23 cellular contexts compared by ENCODE assay signal in genomic region chr9:10921671-10922070, GRCh38.
DNase-seq lines count a peak whose midpoint lies in the region; TF ChIP-seq lines count a peak whose summit lies in the region.
"Had no signal": no experiment of that assay in that cellular context is flagged by ENCODE, and none has a peak within 500 bp of the region (broad histone marks: within the 10 kb centered on the region; RNA-seq: fewer than 3 reads in every experiment).

No MANE protein-coding gene starts in this region.

- H3K4me3 ChIP-seq in H7 (ENCODE audit: insufficient read depth, low read depth, low read length) (no peak overlapping the region), NT2/D1 (ENCODE audit: insufficient read length, low read depth) (no peak overlapping the region), mesendoderm (ENCODE audit: low read length) (no peak overlapping the region), smooth muscle cell (no peak overlapping the region)
- H3K4me3 ChIP-seq: MG63 had no signal

- H3K9ac ChIP-seq in NT2/D1 (ENCODE audit: insufficient read length, low read depth) (no peak overlapping the region), mesendoderm (ENCODE audit: low read length) (no peak overlapping the region), smooth muscle cell (ENCODE audit: low read depth) (no peak overlapping the region)
- H3K9ac ChIP-seq: SK-N-SH had no signal

- H3K4ac ChIP-seq in mesendoderm (ENCODE audit: low read depth, low read length): no peak overlapping the region

- H3F3A ChIP-seq in smooth muscle cell (ENCODE audit: low read depth): no peaks in the 10 kb centered on the region

- no peaks in the 10 kb centered on the region for H3K27me3 ChIP-seq in H7 (ENCODE audit: control insufficient read depth, insufficient read depth, low read length)
- H3K27me3 ChIP-seq in NT2/D1 (ENCODE audit: insufficient read depth, insufficient read length): no peaks in the 10 kb centered on the region
- H3K27me3 ChIP-seq in mesendoderm (ENCODE audit: insufficient read depth, low read length, poor library complexity): no peaks in the 10 kb centered on the region
- H3K27me3 ChIP-seq in smooth muscle cell (ENCODE audit: low read depth): no peaks in the 10 kb centered on the region
- H3K27me3 ChIP-seq: BE2C, MG63 had no signal

- no peak overlapping the region for H3K18ac ChIP-seq in mesendoderm (ENCODE audit: low read length)

- TF ChIP-seq CTCF in GM13976 (IDR thresholded peaks at IDR 0.05; ENCODE audit: borderline replicate concordance, control extremely low read depth, extremely low read depth, insufficient read depth, missing control alignments): no peak
- no peak for TF ChIP-seq CTCF in smooth muscle cell (IDR thresholded peaks at IDR 0.05; ENCODE audit: borderline replicate concordance, insufficient read depth, poor library complexity, severe bottlenecking)

- no peak overlapping the region for H2AFZ ChIP-seq in smooth muscle cell (ENCODE audit: low read depth)

- H3K9me3 ChIP-seq in NT2/D1 (ENCODE audit: insufficient read depth, low read length) (no peaks in the 10 kb centered on the region), smooth muscle cell (replicated peaks; ENCODE audit: low read depth) (no peaks in the 10 kb centered on the region)
- H3K9me3 ChIP-seq: BE2C, MG63, SK-N-SH had no signal

- H2AK5ac ChIP-seq in mesendoderm (ENCODE audit: low read length): no peak overlapping the region

- no peak overlapping the region for H4K8ac ChIP-seq in mesendoderm (ENCODE audit: low read depth, low read length)

- H3K23ac ChIP-seq in mesendoderm (ENCODE audit: low read length): no peak overlapping the region

- H4K5ac ChIP-seq in mesendoderm (ENCODE audit: low read length): no peak overlapping the region

- H3K27ac ChIP-seq in mesendoderm (ENCODE audit: low read depth, low read length) (no peak overlapping the region), smooth muscle cell (ENCODE audit: low read depth) (no peak overlapping the region)

- no CpG with 5 or more reads among the region's 2 CpGs for WGBS in mesendoderm (ENCODE audit: extremely low coverage, insufficient coverage, low lambda C conversion rate)
- 28% methylated on average over 2 of the region's 2 CpGs for WGBS in smooth muscle cell (ENCODE audit: low lambda C conversion rate)

- no peaks in the 10 kb centered on the region for H3K79me1 ChIP-seq in mesendoderm (ENCODE audit: low read length)

- H3K79me2 ChIP-seq in mesendoderm (ENCODE audit: control insufficient read depth, insufficient read depth, low read length) (no peaks in the 10 kb centered on the region), smooth muscle cell (ENCODE audit: low read depth) (no peaks in the 10 kb centered on the region)

- no peak overlapping the region for H3K56ac ChIP-seq in mesendoderm (ENCODE audit: low read length)

- H2BK15ac ChIP-seq in mesendoderm (replicated peaks; ENCODE audit: low read depth): no peak overlapping the region

- in situ Hi-C loops in GM13976 (cut with MboI; ENCODE audit: low sequenced_read_pairs, unreplicated experiment): no loop called here

- H2BK5ac ChIP-seq in mesendoderm (ENCODE audit: low read length): no peak overlapping the region

- no peaks in the 10 kb centered on the region for H3K4me1 ChIP-seq in NT2/D1 (ENCODE audit: insufficient read depth, insufficient read length)
- peaks cover 3% of the 10 kb centered on the region for H3K4me1 ChIP-seq in mesendoderm (ENCODE audit: control insufficient read depth, low read depth, low read length)
- no peaks in the 10 kb centered on the region for H3K4me1 ChIP-seq in smooth muscle cell (ENCODE audit: low read depth)
- H3K4me1 ChIP-seq: BE2C had no signal

- no peak overlapping the region for H2BK120ac ChIP-seq in mesendoderm (ENCODE audit: low read depth, low read length)

- H4K20me1 ChIP-seq in smooth muscle cell (ENCODE audit: low read depth): no peaks in the 10 kb centered on the region

- H3K4me2 ChIP-seq in mesendoderm (ENCODE audit: low read length) (no peak overlapping the region), smooth muscle cell (no peak overlapping the region)
- H3K4me2 ChIP-seq: SK-N-SH had no signal

- DNase-seq in H7 (peak; percentile 7), NT2/D1 (ENCODE audit: low read depth, low spot score) (peak; percentile 62), iPS DF 4.7 (ENCODE audit: extremely low read depth, low spot score) (peak; percentile 56), mesendoderm (peak; percentile 78), DMS79 treated with DMSO at 0.1 percent for 48 hours (lab: John Stamatoyannopoulos, UW) (no peak), GM13976 (ENCODE audit: low spot score) (no peak), GM19240 (ENCODE audit: insufficient read length, low spot score) (no peak), smooth muscle cell (lab: John Stamatoyannopoulos, UW; ENCODE audit: unreplicated experiment) (no peak)
- DNase-seq: 8988T, ACHN, BE2C, Calu3, DMS153, IMR-90, KG1, MG63, NCI-H2029, NCI-H2171, NCI-H345, NCI-H510A treated with DMSO at 0.1 percent for 48 hours, PC-3, SK-N-SH, SW 1271 had no signal

- H3K36me3 ChIP-seq in H7 (replicated peaks; ENCODE audit: control insufficient read depth, insufficient read depth, low read length) (no peaks in the 10 kb centered on the region), NT2/D1 (ENCODE audit: insufficient read depth, insufficient read length, low read length) (no peaks in the 10 kb centered on the region), mesendoderm (ENCODE audit: control insufficient read depth, insufficient read depth, low read length) (no peaks in the 10 kb centered on the region), smooth muscle cell (ENCODE audit: low read depth) (no peaks in the 10 kb centered on the region)
- H3K36me3 ChIP-seq: BE2C, MG63 had no signal

Comparison
In these comparisons a context has a peak if more than half of its experiments do, and no peak if none do; other contexts are left out.
1. DNase-seq: peak in H7 (single experiment), NT2/D1 (single experiment), iPS DF 4.7 (single experiment) and mesendoderm (single experiment); none in DMS79 treated with DMSO at 0.1 percent for 48 hours (single experiment), GM13976 (single experiment), GM19240 (single experiment) and smooth muscle cell (single experiment).